ENCODE assay signal across 13 cellular contexts in genomic region chr5:126373621-126374416, GRCh38. TPM values are rescaled to one million over a fixed set of nuclear protein-coding genes. Genes with fewer than 3 reads are reported as not detected.
DNase-seq lines count a peak whose midpoint lies in the region; ATAC-seq, FAIRE-seq and TF ChIP-seq lines count a peak whose summit lies in the region.
"Had no signal": no experiment of that assay in that cellular context is flagged by ENCODE, and none has a peak within 500 bp of the region (broad histone marks: within the 10 kb centered on the region; RNA-seq: fewer than 3 reads in every experiment).

No MANE protein-coding gene starts in this region.

- H3K9me3 ChIP-seq in A549 (no peaks in the 10 kb centered on the region), keratinocyte (ENCODE audit: control insufficient read depth, low read depth, low read length) (no peaks in the 10 kb centered on the region)

- H3K4me1 ChIP-seq in A549: peaks cover 14% of the 10 kb centered on the region; the same call in 2 of the 3 replicates
- peaks cover 17% of the 10 kb centered on the region for H3K4me1 ChIP-seq in keratinocyte (ENCODE audit: control insufficient read depth, extremely low read depth, insufficient read depth, low read length)

- H3K9me1 ChIP-seq in keratinocyte (ENCODE audit: control insufficient read depth, extremely low read depth, insufficient read depth, low read length): no peaks in the 10 kb centered on the region

- no peak for FAIRE-seq in A549 (lab: Jason Lieb, UNC)
- FAIRE-seq in keratinocyte (lab: Jason Lieb, UNC): peak; percentile 49

- 81% methylated on average over 4 of the region's 4 CpGs for WGBS in A549 (ENCODE audit: missing lambda C conversion rate)

- POLR2A ChIA-PET in A549 (lab: Yijun Ruan, JAX): no interaction called here

- H3K4me3 ChIP-seq in A549 (no peak overlapping the region), keratinocyte (ENCODE audit: control insufficient read depth in 2 of 3, extremely low read depth in 1 of 3, insufficient read depth in 2 of 3, low read depth in 1 of 3, low read length in 3 of 3) (no peak overlapping the region)

- DNase-seq in A549 (ENCODE audit: low read depth in 1 of 2, low spot score in 1 of 2) (no peak), keratinocyte (ENCODE audit: low read depth, low spot score) (no peak), GM19238 (ENCODE audit: insufficient read length, low spot score) (no peak), foreskin melanocyte (no peak), ureter (ENCODE audit: low spot score) (no peak)
- DNase-seq in T-helper 2 cell treated with Interferon-gamma antibody and Interleukin-4, amounts not matched to agents 5 μg/mL and 100 μg/mL, for 36 hours (ENCODE audit: low spot score): peak; percentile 7
- no peak for DNase-seq in stimulated activated CD8-positive, alpha-beta memory T cell treated with anti-CD3 and anti-CD28 coated beads, Interleukin-4, amount 100 ng/mL, for 48 hours
- DNase-seq: activated naive CD4-positive, alpha-beta T cell treated with Interleukin-2 at 50 U/mL for 16 hours; NCI-H524; substantia nigra; T1000 had no signal

- H3K27ac ChIP-seq in A549 (no peak overlapping the region), keratinocyte (ENCODE audit: control insufficient read depth, insufficient read depth, low read length) (no peak overlapping the region)

- H3K79me2 ChIP-seq in keratinocyte (ENCODE audit: control insufficient read depth, insufficient read depth, low read length): no peaks in the 10 kb centered on the region

- no peak for TF ChIP-seq RAD21 in A549 (conservative IDR thresholded peaks at IDR 0.05 in 1 of 2, IDR thresholded peaks at IDR 0.05 in 1 of 2)

- no peaks in the 10 kb centered on the region for H3K36me3 Mint-ChIP-seq in T-helper 2 cell treated with Interferon-gamma antibody and Interleukin-4, amounts not matched to agents 5 μg/mL and 100 μg/mL, for 36 hours (ENCODE audit: low read depth)
- H3K36me3 Mint-ChIP-seq: IgD-negative memory B cell had no signal

- no peak overlapping the region for H3K27ac Mint-ChIP-seq in T-helper 2 cell treated with Interferon-gamma antibody and Interleukin-4, amounts not matched to agents 5 μg/mL and 100 μg/mL, for 36 hours
- H3K27ac Mint-ChIP-seq: IgD-negative memory B cell had no signal

- TF ChIP-seq EP300 in A549 (IDR thresholded peaks at IDR 0.05): no peak

- dilution Hi-C loops in keratinocyte (cut with MboI; ENCODE audit: extremely low pct_ligation_motif_present, low sequenced_read_pairs): no loop called here

- H2AFZ ChIP-seq in keratinocyte (ENCODE audit: control insufficient read depth, low read length): no peak overlapping the region

- peaks cover 6% of the 10 kb centered on the region for H3K27me3 Mint-ChIP-seq in T-helper 2 cell treated with Interferon-gamma antibody and Interleukin-4, amounts not matched to agents 5 μg/mL and 100 μg/mL, for 36 hours (ENCODE audit: low read depth)

- ATAC-seq in A549: no peak
- peak; percentile 36 for ATAC-seq in GM18519 (IDR thresholded peaks at IDR 0.05; ENCODE audit: low FRiP score, unreplicated experiment)

- H3K9ac ChIP-seq in keratinocyte (ENCODE audit: control insufficient read depth, extremely low read depth, insufficient read depth, low read length): no peak overlapping the region

- TF ChIP-seq POLR2A in A549 (IDR thresholded peaks at IDR 0.05; ENCODE audit: low read length): no peak

- H3K4me2 ChIP-seq in A549 (no peak overlapping the region), keratinocyte (ENCODE audit: control insufficient read depth, extremely low read depth, insufficient read depth, low read depth, low read length) (no peak overlapping the region)

- no peak overlapping the region for H3K4me3 Mint-ChIP-seq in T-helper 2 cell treated with Interferon-gamma antibody and Interleukin-4, amounts not matched to agents 5 μg/mL and 100 μg/mL, for 36 hours
- H3K4me3 Mint-ChIP-seq: IgD-negative memory B cell had no signal

- no peaks in the 10 kb centered on the region for H4K20me1 ChIP-seq in keratinocyte (ENCODE audit: control insufficient read depth, extremely low read depth, insufficient read depth, low read length)

- H3K27me3 ChIP-seq in keratinocyte (ENCODE audit: control insufficient read depth, extremely low read depth, insufficient read depth, low read length): no peaks in the 10 kb centered on the region

- TF ChIP-seq CTCF in A549 (IDR thresholded peaks at IDR 0.05): no peak
- TF ChIP-seq CTCF in keratinocyte (optimal IDR thresholded peaks at IDR 0.05 in 1 of 3, IDR thresholded peaks at IDR 0.05 in 1 of 3, conservative IDR thresholded peaks at IDR 0.05 in 1 of 3; ENCODE audit: extremely low read depth in 1 of 3, insufficient read depth in 2 of 3, low read length in 3 of 3): no peak

- H3K36me3 ChIP-seq in keratinocyte (ENCODE audit: control insufficient read depth in 2 of 2, extremely low read depth in 1 of 2, insufficient read depth in 2 of 2, low read length in 2 of 2): no peaks in the 10 kb centered on the region

- no peaks in the 10 kb centered on the region for H3K9me3 Mint-ChIP-seq in T-helper 2 cell treated with Interferon-gamma antibody and Interleukin-4, amounts not matched to agents 5 μg/mL and 100 μg/mL, for 36 hours
- H3K9me3 Mint-ChIP-seq: IgD-negative memory B cell had no signal

- CTCF ChIA-PET in A549 (lab: Yijun Ruan, JAX): no interaction called here

- H3K4me1 Mint-ChIP-seq in T-helper 2 cell treated with Interferon-gamma antibody and Interleukin-4, amounts not matched to agents 5 μg/mL and 100 μg/mL, for 36 hours (ENCODE audit: low read depth): peaks cover 14% of the 10 kb centered on the region
- H3K4me1 Mint-ChIP-seq: IgD-negative memory B cell had no signal

TF ChIP-seq in A549, 52 proteins besides CTCF, POLR2A, EP300 and RAD21:
- TF ChIP-seq MAFK (IDR thresholded peaks at IDR 0.05; ENCODE audit: partially characterized antibody): peak; percentile 87
- TF ChIP-seq CBX8 (IDR thresholded peaks at IDR 0.05): no peak
- no peak for TF ChIP-seq HEYL (CRISPR knock-in tag; IDR thresholded peaks at IDR 0.05)

RNA-seq across cellular contexts. Expression of gene GRAMD2B, which starts 49.4 kb away (rescaled TPM):
- polyA plus RNA-seq in A549 (2011; rRNA removed) (1.2 and 1.3 TPM in 2 replicates), A549 (2017; fragmentation: RNase III; extraction: RNeasy Plus Mini Kit Qiagen cat#74134 plus additional on column Dnase treatment) (1.0 to 1.5 TPM (median 1.3 TPM) in 3 replicates), keratinocyte (37.6 to 45.9 TPM (median 42.9 TPM) in 3 replicates)
- polyA plus RNA-seq in A549 (2012; cell fraction: cytosol; rRNA removed): 0.23 and 0.24 TPM in 2 replicates
- 0.16 and 0.43 TPM in 2 replicates for polyA plus RNA-seq in A549 (2012; cell fraction: nucleus; rRNA removed)
- 0.63 and 0.91 TPM in 2 replicates for polyA minus RNA-seq in A549 (2011; rRNA and poly(A)+ RNA removed)
- polyA plus RNA-seq in keratinocyte (2011; ENCODE audit: low read depth): 62.9 TPM
- 32.0 and 46.3 TPM in 2 replicates for polyA plus RNA-seq in keratinocyte (2011; cell fraction: cytosol; rRNA removed)
- 38.5 and 43.3 TPM in 2 replicates for polyA plus RNA-seq in keratinocyte (2011; cell fraction: nucleus; rRNA removed)
- 25.5 and 51.0 TPM in 2 replicates for polyA plus RNA-seq in keratinocyte (2012; ENCODE audit: low replicate concordance)
- 6.6 to 20.9 TPM (median 16.2 TPM) in 3 replicates for polyA minus RNA-seq in keratinocyte
- 22.4 TPM for polyA minus RNA-seq in keratinocyte (2011; cell fraction: cytosol; rRNA and poly(A)+ RNA removed)
- polyA minus RNA-seq in keratinocyte (2011; cell fraction: nucleus; rRNA and poly(A)+ RNA removed): 14.1 and 36.8 TPM in 2 replicates
- total RNA-seq in ureter: 56.7 TPM

Comparison
In these comparisons a context has a peak if more than half of its experiments do, and no peak if none do; other contexts are left out.
1. RNA of gene GRAMD2B, which starts 49.4 kb away (polyA plus RNA-seq): 25.5 to 62.9 TPM in keratinocyte; 0.16 to 1.5 TPM in A549; every median in the first group is over 10 times any median in the second.